In genomic region chr16:3057181-3058166, GRCh38 we compare ENCODE assay signal across 8 cellular contexts. TPM values are rescaled to one million over a fixed set of nuclear protein-coding genes. Genes with fewer than 3 reads are reported as not detected.
A peak's percentile ranks its signal among the peaks of the same experiment; 100 is the strongest.
DNase-seq lines count a peak whose midpoint lies in the region; ATAC-seq and TF ChIP-seq lines count a peak whose summit lies in the region.

No MANE protein-coding gene starts in this region.

- DNase-seq in cardiac muscle cell (ENCODE audit: low read depth in 1 of 2, low spot score in 1 of 2) (no peak), Right ventricle myocardium superior (no peak), right lobe of liver (no peak), upper lobe of left lung (peak in 1 of 2 donors; percentile 75), Ammon's horn (ENCODE audit: low spot score) (no peak), GM20000 (ENCODE audit: low spot score) (no peak), GM03348 (ENCODE audit: low spot score) (no peak)

- no peak for TF ChIP-seq EP300 in upper lobe of left lung (IDR thresholded peaks at IDR 0.05)

- peak overlapping the region; percentile 42 for H3K4me3 Mint-ChIP-seq in activated naive CD8-positive, alpha-beta T cell

- no peaks in the 10 kb centered on the region for H3K9me3 Mint-ChIP-seq in activated naive CD8-positive, alpha-beta T cell (ENCODE audit: low read depth)

- intact Hi-C loops in Right ventricle myocardium superior (cut with DNase I) (loop anchor here (5.0 to 10.0 kb wide), 2 partner anchors 70 to 107 kb away; no protein-coding TSS in a partner anchor), right lobe of liver (cut with DNase I) (no loop called here)

- peak overlapping the region; percentile 10 for H3K27ac Mint-ChIP-seq in activated naive CD8-positive, alpha-beta T cell

- no peaks in the 10 kb centered on the region for H3K27me3 Mint-ChIP-seq in activated naive CD8-positive, alpha-beta T cell

- no peaks in the 10 kb centered on the region for H3K9me3 ChIP-seq in cardiac muscle cell (ENCODE audit: low read depth)
- no peaks in the 10 kb centered on the region for H3K9me3 ChIP-seq in right lobe of liver
- H3K9me3 ChIP-seq in upper lobe of left lung: no peaks in the 10 kb centered on the region

- H3K4me1 Mint-ChIP-seq in activated naive CD8-positive, alpha-beta T cell (ENCODE audit: low read depth): peaks cover 42% of the 10 kb centered on the region

- peaks cover 2% of the 10 kb centered on the region for H3K36me3 Mint-ChIP-seq in activated naive CD8-positive, alpha-beta T cell

- TF ChIP-seq POLR2A in right lobe of liver (IDR thresholded peaks at IDR 0.05): no peak
- no peak for TF ChIP-seq POLR2A in upper lobe of left lung (IDR thresholded peaks at IDR 0.05)

- H3K27me3 ChIP-seq in cardiac muscle cell (peaks cover 2% of the 10 kb centered on the region), right lobe of liver (no peaks in the 10 kb centered on the region), upper lobe of left lung (no peaks in the 10 kb centered on the region)

- ATAC-seq in Right ventricle myocardium superior (ENCODE audit: poor library complexity) (no peak), right lobe of liver (no peak), upper lobe of left lung (ENCODE audit: low FRiP score in 2 of 2) (no peak)

- H3K4me1 ChIP-seq in cardiac muscle cell (ENCODE audit: low read depth) (no peaks in the 10 kb centered on the region), right lobe of liver (peaks cover 0 to 17% (median 3%) of the 10 kb centered on the region in 4 donors), upper lobe of left lung (peaks cover 20 to 40% (median 27%) of the 10 kb centered on the region in 4 donors)

- H3K4me3 ChIP-seq in cardiac muscle cell: peak overlapping the region; percentile 93
- peak overlapping the region; percentile 93 to 96 (median 94) for H3K4me3 ChIP-seq in right lobe of liver
- peak overlapping the region; percentile 71 to 95 (median 77) for H3K4me3 ChIP-seq in upper lobe of left lung

- no peak overlapping the region for H3K27ac ChIP-seq in cardiac muscle cell
- H3K27ac ChIP-seq in right lobe of liver: no peak overlapping the region
- H3K27ac ChIP-seq in upper lobe of left lung: peak overlapping the region in 3 of 4 donors; percentile 88 to 98 (median 91)

- TF ChIP-seq CTCF in cardiac muscle cell (IDR thresholded peaks at IDR 0.05; ENCODE audit: low read depth, low read length) (no peak), right lobe of liver (IDR thresholded peaks at IDR 0.05) (no peak), upper lobe of left lung (IDR thresholded peaks at IDR 0.05) (no peak), GM20000 (IDR thresholded peaks at IDR 0.05; ENCODE audit: extremely low read depth, missing control alignments) (no peak)

- H3K36me3 ChIP-seq in cardiac muscle cell (no peaks in the 10 kb centered on the region), right lobe of liver (no peaks in the 10 kb centered on the region), upper lobe of left lung (no peaks in the 10 kb centered on the region)

- 91% methylated on average over 8 of the region's 23 CpGs for WGBS in right lobe of liver (ENCODE audit: insufficient coverage, low coverage, low lambda C conversion rate, missing lambda C conversion rate)
- 89 to 92% methylated on average over 20 of the region's 23 CpGs for WGBS in upper lobe of left lung, 2 donors

RNA-seq across cellular contexts. Expression of gene IL32, which starts 8.0 kb away (rescaled TPM):
- 0.66 TPM in 1 of 2 replicates, not detected in the other for total RNA-seq in cardiac muscle cell
- polyA plus RNA-seq in cardiac muscle cell: 0.35 TPM in 1 of 2 replicates, not detected in the other
- total RNA-seq in Right ventricle myocardium superior: 42.6 TPM
- 1,000 to 10,000 TPM in 2 of 6 experiments, 100 to 1,000 TPM in 4; 204 to 1,268 (median 669) TPM for total RNA-seq in right lobe of liver
- 100 to 1,000 TPM in 3 of 6 donors, 10 to 100 TPM in 3; 31.4 to 220 (median 116) TPM for total RNA-seq in upper lobe of left lung

RNA-seq across cellular contexts. Expression of gene MMP25, which starts 11.1 kb away (rescaled TPM):
- 0.03 TPM in 1 of 2 replicates, not detected in the other for total RNA-seq in cardiac muscle cell
- polyA plus RNA-seq in cardiac muscle cell: 4.3 and 5.8 TPM in 2 replicates
- total RNA-seq in Right ventricle myocardium superior: 1.3 TPM
- 1 to 10 TPM; 1.3 to 2.0 (median 1.6) TPM for total RNA-seq in right lobe of liver
- total RNA-seq in upper lobe of left lung: 10 to 100 TPM; 10.0 to 41.4 (median 20.5) TPM

RNA-seq across cellular contexts. Expression of gene BICDL2, which starts 20.7 kb away (rescaled TPM):
- not detected in 2 replicates for total RNA-seq in cardiac muscle cell
- 0.19 TPM in 1 of 2 replicates, not detected in the other for polyA plus RNA-seq in cardiac muscle cell
- not detected for total RNA-seq in Right ventricle myocardium superior
- under 1 TPM in 5 of 6 experiments, not detected in 1; 0.11 to 0.58 (median 0.48) TPM for total RNA-seq in right lobe of liver
- 10 to 100 TPM; 18.5 to 98.5 (median 35.0) TPM for total RNA-seq in upper lobe of left lung

RNA-seq across cellular contexts. Expression of gene THOC6, which starts 33.6 kb away (rescaled TPM):
- 34.8 and 36.9 TPM in 2 replicates for total RNA-seq in cardiac muscle cell
- polyA plus RNA-seq in cardiac muscle cell: 61.3 and 65.7 TPM in 2 replicates
- total RNA-seq in Right ventricle myocardium superior: 11.0 TPM
- 10 to 100 TPM in 2 of 6 experiments, 1 to 10 TPM in 4; 7.7 to 15.7 (median 9.7) TPM for total RNA-seq in right lobe of liver
- 10 to 100 TPM; 18.5 to 40.8 (median 33.1) TPM for total RNA-seq in upper lobe of left lung

RNA-seq across cellular contexts. Expression of gene HCFC1R1, which starts 33.7 kb away (rescaled TPM):
- total RNA-seq in cardiac muscle cell: 48.3 and 50.8 TPM in 2 replicates
- 109 and 140 TPM in 2 replicates for polyA plus RNA-seq in cardiac muscle cell
- 53.5 TPM for total RNA-seq in Right ventricle myocardium superior
- total RNA-seq in right lobe of liver: 10 to 100 TPM in 5 of 6 experiments, 1 to 10 TPM in 1; 9.7 to 14.6 (median 12.1) TPM
- 10 to 100 TPM; 28.3 to 85.1 (median 42.2) TPM for total RNA-seq in upper lobe of left lung

Comparison
In these comparisons a context has a peak if more than half of its experiments do, and no peak if none do; other contexts are left out.
1. RNA of gene IL32, which starts 8.0 kb away (total RNA-seq): 204 to 1,268 TPM in right lobe of liver, 31.4 to 220 TPM in upper lobe of left lung and 42.6 TPM in Right ventricle myocardium superior (single experiment); 0.66 TPM in cardiac muscle cell; every median in the first group is over 10 times any median in the second.
2. H3K27ac ChIP-seq: peak in upper lobe of left lung (3 of 4); none in cardiac muscle cell (single experiment) and right lobe of liver (0 of 3).
3. RNA of gene BICDL2, which starts 20.7 kb away (total RNA-seq): 18.5 to 98.5 TPM in upper lobe of left lung; 0.11 to 0.58 TPM in right lobe of liver, not detected in Right ventricle myocardium superior (single experiment) and not detected in cardiac muscle cell; every median in the first group is over 10 times any median in the second.
4. Peak in every context shown above with its lines, with median percentiles within 50 percentile points of each other: H3K4me3 ChIP-seq.